7 cellular contexts compared by ENCODE assay signal in the genomic region with DNA sequence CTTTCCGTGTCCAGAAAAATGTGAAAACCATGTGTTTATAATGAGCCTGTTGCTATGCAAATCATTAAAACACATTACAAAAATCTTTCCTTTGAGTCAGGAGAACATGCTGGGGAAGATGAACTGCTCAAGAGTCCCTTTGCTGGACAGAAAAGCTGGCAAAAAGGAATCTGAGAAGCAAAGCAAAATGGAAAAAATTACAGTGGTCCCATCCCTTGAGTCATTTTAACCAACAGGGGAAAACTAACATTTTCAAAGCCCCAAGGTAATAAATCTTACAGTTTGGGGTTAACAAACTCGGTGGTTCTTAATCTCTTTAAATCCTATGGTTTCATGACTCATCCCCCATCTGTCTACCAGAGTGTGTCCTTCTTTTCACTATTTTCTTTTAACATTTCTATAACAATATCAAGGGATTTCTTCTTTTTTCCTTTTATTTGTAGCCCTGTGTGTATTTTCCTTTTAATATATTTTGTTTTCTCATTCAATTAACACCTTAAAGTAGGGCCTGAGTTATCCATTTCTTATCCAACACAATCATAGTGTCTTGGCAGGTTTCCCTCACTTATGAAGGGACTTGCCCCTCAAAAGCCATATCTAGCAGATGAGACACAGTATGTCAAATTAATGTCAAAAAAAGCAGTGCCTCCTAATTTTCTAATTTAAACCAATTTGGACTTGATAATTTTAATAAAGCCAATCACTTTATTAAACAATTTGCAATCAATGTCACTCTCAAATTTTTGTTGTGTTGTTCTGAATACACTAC.
A peak's percentile ranks its signal among the peaks of the same experiment; 100 is the strongest.
DNase-seq lines count a peak whose midpoint lies in the region; ATAC-seq, FAIRE-seq and TF ChIP-seq lines count a peak whose summit lies in the region.

No MANE protein-coding gene starts in this region.

- no peaks in the 10 kb centered on the region for H3K27me3 Mint-ChIP-seq in natural killer cell (ENCODE audit: low read depth in 2 of 2)
- H3K27me3 Mint-ChIP-seq in stimulated activated naive B cell treated with anti-CD40 and anti-IgM and Interleukin-4, amounts not matched to agents 10 μg/mL and 1 μg/mL and 100 μg/mL, for 72 hours, result peaks cover 0 to 5% of the 10 kb centered on the region in 2 donors

- H3K9me3 Mint-ChIP-seq in natural killer cell, result no peaks in the 10 kb centered on the region
- H3K9me3 Mint-ChIP-seq in stimulated activated naive B cell treated with anti-CD40 and anti-IgM and Interleukin-4, amounts not matched to agents 10 μg/mL and 1 μg/mL and 100 μg/mL, for 72 hours, result no peaks in the 10 kb centered on the region

- TF ChIP-seq CTCF in dorsolateral prefrontal cortex (IDR thresholded peaks at IDR 0.05 in 54 of 56, conservative IDR thresholded peaks at IDR 0.05 in 2 of 56; ENCODE audit: low read depth in 1 of 56, partially characterized antibody in 56 of 56) (no peak), natural killer cell (IDR thresholded peaks at IDR 0.05) (no peak)

- no peak overlapping the region for H3K27ac Mint-ChIP-seq in natural killer cell
- no peak overlapping the region for H3K27ac Mint-ChIP-seq in stimulated activated naive B cell treated with anti-CD40 and anti-IgM and Interleukin-4, amounts not matched to agents 10 μg/mL and 1 μg/mL and 100 μg/mL, for 72 hours

- no peak for TF ChIP-seq POLR2A in H54 (IDR thresholded peaks at IDR 0.05; ENCODE audit: low read depth, low read length)

- peak; percentile 64 for FAIRE-seq in H54 (lab: Jason Lieb, UNC)

- H3K4me3 ChIP-seq in dorsolateral prefrontal cortex, result peak overlapping the region in 2 of 59 donors; percentile 25 to 44
- no peak overlapping the region for H3K4me3 ChIP-seq in skeletal muscle cell (ENCODE audit: low read depth, low read length)

- H3K36me3 Mint-ChIP-seq in natural killer cell, result no peaks in the 10 kb centered on the region
- H3K36me3 Mint-ChIP-seq in stimulated activated naive B cell treated with anti-CD40 and anti-IgM and Interleukin-4, amounts not matched to agents 10 μg/mL and 1 μg/mL and 100 μg/mL, for 72 hours, result no peaks in the 10 kb centered on the region

- no peak for ATAC-seq in natural killer cell
- no peak for ATAC-seq in stimulated activated naive B cell treated with anti-CD40 and anti-IgM and Interleukin-4, amounts not matched to agents 10 μg/mL and 1 μg/mL and 100 μg/mL, for 72 hours (replicated peaks)

- intact Hi-C loops in dorsolateral prefrontal cortex (cut with DNase I) (loop anchor here in 1 of 2 donors (10.0 kb wide), 1 partner anchor 71 kb away; no protein-coding TSS in a partner anchor), natural killer cell (cut with micrococcal nuclease) (loop anchor here (10.0 kb wide), 1 partner anchor 111 kb away; no protein-coding TSS in a partner anchor)

- peak overlapping the region in 34 of 59 donors; percentile 8 to 72 (median 38) for H3K27ac ChIP-seq in dorsolateral prefrontal cortex

- H3K27me3 ChIP-seq in dorsolateral prefrontal cortex, result no peaks in the 10 kb centered on the region

- DNase-seq in H54 (ENCODE audit: insufficient read length, low spot score) (peak; percentile 12), NCI-H82 (lab: John Stamatoyannopoulos, UW) (peak; percentile 92), dorsolateral prefrontal cortex (no peak), skeletal muscle cell (ENCODE audit: low read depth) (peak; percentile 89), natural killer cell (no peak), SIG-M5 treated with dmso at 0.1 percent for 504 hours (lab: John Stamatoyannopoulos, UW; ENCODE audit: unreplicated experiment) (no peak)
- DNase-seq in stimulated activated naive B cell treated with anti-CD40 and anti-IgM and Interleukin-4, amounts not matched to agents 10 μg/mL and 1 μg/mL and 100 μg/mL, for 72 hours, result no peak

- H3K4me3 Mint-ChIP-seq in natural killer cell, result no peak overlapping the region
- H3K4me3 Mint-ChIP-seq in stimulated activated naive B cell treated with anti-CD40 and anti-IgM and Interleukin-4, amounts not matched to agents 10 μg/mL and 1 μg/mL and 100 μg/mL, for 72 hours, result no peak overlapping the region

- peaks cover 5 to 17% of the 10 kb centered on the region in 2 donors for H3K4me1 Mint-ChIP-seq in natural killer cell
- H3K4me1 Mint-ChIP-seq in stimulated activated naive B cell treated with anti-CD40 and anti-IgM and Interleukin-4, amounts not matched to agents 10 μg/mL and 1 μg/mL and 100 μg/mL, for 72 hours, result no peaks in the 10 kb centered on the region

Comparison
In these comparisons a context has a peak if more than half of its experiments do, and no peak if none do; other contexts are left out.
1. DNase-seq: peak in H54 (single experiment), NCI-H82 (single experiment) and skeletal muscle cell (single experiment); none in dorsolateral prefrontal cortex (0 of 10), natural killer cell (single experiment), stimulated activated naive B cell treated with anti-CD40 and anti-IgM and Interleukin-4, amounts not matched to agents 10 μg/mL and 1 μg/mL and 100 μg/mL, for 72 hours (single experiment) and SIG-M5 treated with dmso at 0.1 percent for 504 hours (single experiment).